8 cellular contexts compared by ENCODE assay signal in genomic region chr6:106546322-106547052, GRCh38.
A peak's percentile ranks its signal among the peaks of the same experiment; 100 is the strongest.
DNase-seq lines count a peak whose midpoint lies in the region; ATAC-seq, FAIRE-seq and TF ChIP-seq lines count a peak whose summit lies in the region.

No MANE protein-coding gene starts in this region.

- peaks cover 3% of the 10 kb centered on the region for H3K9me3 Mint-ChIP-seq in activated naive CD8-positive, alpha-beta T cell treated with anti-CD3 and anti-CD28 coated beads, Interleukin-2, amount 50 U/mL, for 24 hours

- peak; percentile 73 for DNase-seq in AG10803 (ENCODE audit: low read depth)
- DNase-seq in activated naive CD8-positive, alpha-beta T cell treated with anti-CD3 and anti-CD28 coated beads, Interleukin-2, amount 50 U/mL, for 24 hours, result no peak
- DNase-seq in lower lobe of right lung, result no peak
- DNase-seq in frontal cortex (ENCODE audit: low spot score in 2 of 2), result no peak
- DNase-seq in stimulated activated CD4-positive, alpha-beta T cell treated with anti-CD3 and anti-CD28 coated beads, Interleukin-12 subunit alpha, Interleukin-12 subunit beta, amount 100 ng/mL, for 4 hours, result no peak
- no peak for DNase-seq in activated effector memory CD4-positive, alpha-beta T cell treated with Interleukin-2 at 50 U/mL for 16 hours
- no peak for DNase-seq in stimulated activated CD4-positive, alpha-beta T cell treated with anti-CD3 and anti-CD28 coated beads, Interleukin-4, amount 100 ng/mL, for 4 hours

- TF ChIP-seq CTCF in AG10803 (conservative IDR thresholded peaks at IDR 0.05; ENCODE audit: low read length) (no peak), lower lobe of right lung (IDR thresholded peaks at IDR 0.05) (no peak)

- H3K27me3 Mint-ChIP-seq in activated naive CD8-positive, alpha-beta T cell treated with anti-CD3 and anti-CD28 coated beads, Interleukin-2, amount 50 U/mL, for 24 hours, result no peaks in the 10 kb centered on the region

- peak overlapping the region; percentile 84 for H3K27ac Mint-ChIP-seq in activated naive CD8-positive, alpha-beta T cell treated with anti-CD3 and anti-CD28 coated beads, Interleukin-2, amount 50 U/mL, for 24 hours

- peaks cover 13% of the 10 kb centered on the region for H3K36me3 ChIP-seq in lower lobe of right lung

- peak overlapping the region; percentile 19 for H3K27ac ChIP-seq in lower lobe of right lung

- H3K9me3 ChIP-seq in lower lobe of right lung, result no peaks in the 10 kb centered on the region

- H3K4me3 ChIP-seq in AG10803 (ENCODE audit: low read length), result no peak overlapping the region
- no peak overlapping the region for H3K4me3 ChIP-seq in lower lobe of right lung

- peaks cover 66% of the 10 kb centered on the region for H3K36me3 Mint-ChIP-seq in activated naive CD8-positive, alpha-beta T cell treated with anti-CD3 and anti-CD28 coated beads, Interleukin-2, amount 50 U/mL, for 24 hours (ENCODE audit: low read depth)

- ATAC-seq in HG03354 (IDR thresholded peaks at IDR 0.05; ENCODE audit: poor library complexity, severe bottlenecking, unreplicated experiment), result peak; percentile 32
- peak; percentile 90 for ATAC-seq in activated naive CD8-positive, alpha-beta T cell treated with anti-CD3 and anti-CD28 coated beads, Interleukin-2, amount 50 U/mL, for 24 hours
- peak; percentile 52 to 75 for ATAC-seq in lower lobe of right lung

- FAIRE-seq in frontal cortex (lab: Jason Lieb, UNC), result no peak

- no peaks in the 10 kb centered on the region for H3K27me3 ChIP-seq in lower lobe of right lung (ENCODE audit: low read depth)

- peaks cover 23% of the 10 kb centered on the region for H3K4me1 ChIP-seq in lower lobe of right lung

- peaks cover 50% of the 10 kb centered on the region for H3K4me1 Mint-ChIP-seq in activated naive CD8-positive, alpha-beta T cell treated with anti-CD3 and anti-CD28 coated beads, Interleukin-2, amount 50 U/mL, for 24 hours

- intact Hi-C loops in lower lobe of right lung (cut with DNase I), result no loop called here

- peak overlapping the region; percentile 24 for H3K4me3 Mint-ChIP-seq in activated naive CD8-positive, alpha-beta T cell treated with anti-CD3 and anti-CD28 coated beads, Interleukin-2, amount 50 U/mL, for 24 hours

Comparison
In these comparisons a context has a peak if more than half of its experiments do, and no peak if none do; other contexts are left out.
1. ATAC-seq: peak in every context shown above with its lines; median percentile 90 in activated naive CD8-positive, alpha-beta T cell treated with anti-CD3 and anti-CD28 coated beads, Interleukin-2, amount 50 U/mL, for 24 hours; 64 in lower lobe of right lung; 32 in HG03354.